9 cellular contexts compared by ENCODE assay signal in genomic region chr11:75337195-75337654, GRCh38. TPM values are rescaled to one million over a fixed set of nuclear protein-coding genes. Genes with fewer than 3 reads are reported as not detected.
DNase-seq lines count a peak whose midpoint lies in the region; ATAC-seq, FAIRE-seq and TF ChIP-seq lines count a peak whose summit lies in the region.
"Had no signal": no experiment of that assay in that cellular context is flagged by ENCODE, and none has a peak within 500 bp of the region (broad histone marks: within the 10 kb centered on the region; RNA-seq: fewer than 3 reads in every experiment).

No MANE protein-coding gene starts in this region.

- no peak overlapping the region for H3K4me2 ChIP-seq in H9 (ENCODE audit: insufficient read depth, insufficient read length, low read length)

- WGBS in small intestine, 3 donors = 24 to 32% (median 31%) methylated on average over 6 of the region's 6 CpGs
- WGBS in H9 (ENCODE audit: extremely low coverage, insufficient read length, low lambda C conversion rate) = no CpG with 5 or more reads among the region's 6 CpGs

- no peaks in the 10 kb centered on the region for H3K27me3 Mint-ChIP-seq in activated CD8-positive, alpha-beta T cell treated with anti-CD3 and anti-CD28 coated beads, Interleukin-2, amount 10 ng/mL, durations not matched to agents 7 days and 5 days (ENCODE audit: low read depth)
- peaks cover 2% of the 10 kb centered on the region for H3K27me3 Mint-ChIP-seq in H9 (ENCODE audit: low read depth)
- H3K27me3 Mint-ChIP-seq in glutamatergic neuron (ENCODE audit: unreplicated experiment) = peaks cover 14% of the 10 kb centered on the region

- peaks cover 2% of the 10 kb centered on the region for H3K9me3 Mint-ChIP-seq in activated CD8-positive, alpha-beta T cell treated with anti-CD3 and anti-CD28 coated beads, Interleukin-2, amount 10 ng/mL, durations not matched to agents 7 days and 5 days (ENCODE audit: insufficient read depth)
- H3K9me3 Mint-ChIP-seq in H9 (0 out of 5 replicates have a peak, but pooled peaks cover 0 to 2% of the 10 kb centered on the region in 2 experiments), glutamatergic neuron (ENCODE audit: unreplicated experiment) (peaks cover 2% of the 10 kb centered on the region)

- H3K14ac ChIP-seq in H9 (ENCODE audit: insufficient read depth, low read length) = no peak overlapping the region

- no peak for ATAC-seq in activated CD8-positive, alpha-beta T cell treated with anti-CD3 and anti-CD28 coated beads, Interleukin-2, amount 10 ng/mL, durations not matched to agents 7 days and 5 days

- no peak overlapping the region for H3T11ph ChIP-seq in H9 (ENCODE audit: low read length)

- peaks cover 87% of the 10 kb centered on the region for H3K4me1 ChIP-seq in left ventricle myocardium inferior
- peaks cover 27 to 42% of the 10 kb centered on the region in 2 donors for H3K4me1 ChIP-seq in small intestine (ENCODE audit: control insufficient read depth in 2 of 2, insufficient read depth in 1 of 2, low read depth in 1 of 2, low read length in 1 of 2)
- peaks cover 10% of the 10 kb centered on the region; the same call in 1 of the 2 replicates for H3K4me1 ChIP-seq in H9 (ENCODE audit: insufficient read depth, low read length)

- FAIRE-seq in small intestine (lab: Jason Lieb, UNC) = no peak

- no peak overlapping the region for H3K4ac ChIP-seq in H9 (ENCODE audit: low read depth, low read length)

- no peaks in the 10 kb centered on the region for H3K36me3 ChIP-seq in left ventricle myocardium inferior
- no peaks in the 10 kb centered on the region for H3K36me3 ChIP-seq in small intestine (ENCODE audit: control insufficient read depth in 2 of 2, insufficient read depth in 2 of 2, low read length in 2 of 2)

- CTCF ChIA-PET in activated CD8-positive, alpha-beta T cell treated with anti-CD3 and anti-CD28 coated beads, Interleukin-2, amount 10 ng/mL, durations not matched to agents 7 days and 5 days (lab: Charles Lee) = interaction anchor here (1.0 to 7.8 kb wide), 4 partner anchors 8 to 57 kb away, joined by 3 to 110 read pairs (median 28); partner anchors contain the start of gene ARRB1

- H3K27ac Mint-ChIP-seq in activated CD8-positive, alpha-beta T cell treated with anti-CD3 and anti-CD28 coated beads, Interleukin-2, amount 10 ng/mL, durations not matched to agents 7 days and 5 days = peak overlapping the region; percentile 10
- H3K27ac Mint-ChIP-seq in H9 (peak overlapping the region in 1 of 3 experiments; percentile 53; a peak in 3 of 7 replicates), glutamatergic neuron (ENCODE audit: unreplicated experiment) (no peak overlapping the region)

- peak; percentile 44 to 65 for DNase-seq in HL-60 (ENCODE audit: low read depth in 1 of 2, low spot score in 1 of 2)
- no peak for DNase-seq in activated CD8-positive, alpha-beta T cell treated with anti-CD3 and anti-CD28 coated beads, Interleukin-2, amount 10 ng/mL, durations not matched to agents 7 days and 5 days
- no peak for DNase-seq in left ventricle myocardium inferior
- peak; percentile 67 for DNase-seq in small intestine
- DNase-seq in NCI-H2029 (lab: John Stamatoyannopoulos, UW) = no peak
- DNase-seq in pons (ENCODE audit: low spot score) = no peak
- no peak for DNase-seq in H9
- no peak for DNase-seq in glutamatergic neuron
- DNase-seq: NCI-H82 had no signal

- no peaks in the 10 kb centered on the region for H4K20me1 ChIP-seq in H9 (ENCODE audit: control insufficient read depth, insufficient read depth, insufficient read length)

- no peak overlapping the region for H3K23ac ChIP-seq in H9 (ENCODE audit: insufficient read length, low read depth, low read length)

- H4K5ac ChIP-seq in H9 (ENCODE audit: insufficient read length, low read depth, low read length) = no peak overlapping the region

- H3K79me1 ChIP-seq in H9 (ENCODE audit: insufficient read depth, low read depth, low read length, poor library complexity, severe bottlenecking) = no peaks in the 10 kb centered on the region

- peaks cover 81% of the 10 kb centered on the region for H3K4me1 Mint-ChIP-seq in activated CD8-positive, alpha-beta T cell treated with anti-CD3 and anti-CD28 coated beads, Interleukin-2, amount 10 ng/mL, durations not matched to agents 7 days and 5 days (ENCODE audit: low read depth)
- H3K4me1 Mint-ChIP-seq in H9 (peaks cover 40 to 76% of the 10 kb centered on the region in 2 experiments), glutamatergic neuron (ENCODE audit: low read depth, unreplicated experiment) (peaks cover 30% of the 10 kb centered on the region)

- H4K8ac ChIP-seq in H9 (replicated peaks; ENCODE audit: insufficient read length, low read depth, low read length) = no peak overlapping the region

- no peak overlapping the region for H2BK20ac ChIP-seq in H9 (ENCODE audit: low read depth, low read length, poor library complexity, severe bottlenecking)

- no peaks in the 10 kb centered on the region for H3K27me3 ChIP-seq in HL-60 (ENCODE audit: insufficient read depth, poor library complexity, severe bottlenecking)
- no peaks in the 10 kb centered on the region for H3K27me3 ChIP-seq in left ventricle myocardium inferior (ENCODE audit: low read depth)
- no peaks in the 10 kb centered on the region for H3K27me3 ChIP-seq in small intestine (ENCODE audit: control insufficient read depth in 2 of 2, insufficient read depth in 2 of 2, low read length in 2 of 2)
- no peaks in the 10 kb centered on the region for H3K27me3 ChIP-seq in H9 (ENCODE audit: insufficient read depth, low read length)

- no peak overlapping the region for H4K91ac ChIP-seq in H9 (ENCODE audit: insufficient read length, low read depth, low read length)

- no peak overlapping the region for H2AFZ ChIP-seq in H9 (ENCODE audit: low read length)

- TF ChIP-seq CTCF in HL-60 (IDR thresholded peaks at IDR 0.05; ENCODE audit: insufficient read depth, low read length) (no peak), left ventricle myocardium inferior (IDR thresholded peaks at IDR 0.05; ENCODE audit: borderline replicate concordance) (no peak), H9 (conservative IDR thresholded peaks at IDR 0.05) (no peak), glutamatergic neuron (IDR thresholded peaks at IDR 0.05; ENCODE audit: partially characterized antibody, unreplicated experiment) (no peak)

- H3K4me3 Mint-ChIP-seq in activated CD8-positive, alpha-beta T cell treated with anti-CD3 and anti-CD28 coated beads, Interleukin-2, amount 10 ng/mL, durations not matched to agents 7 days and 5 days = no peak overlapping the region
- H3K4me3 Mint-ChIP-seq in H9 (no peak overlapping the region; a peak in 1 of 5 replicates), glutamatergic neuron (ENCODE audit: unreplicated experiment) (no peak overlapping the region)

- H2AK5ac ChIP-seq in H9 (ENCODE audit: insufficient read length, low read length) = no peak overlapping the region

- peaks cover 48% of the 10 kb centered on the region for H3K36me3 Mint-ChIP-seq in activated CD8-positive, alpha-beta T cell treated with anti-CD3 and anti-CD28 coated beads, Interleukin-2, amount 10 ng/mL, durations not matched to agents 7 days and 5 days (ENCODE audit: low read depth)
- H3K36me3 Mint-ChIP-seq in H9 (ENCODE audit: insufficient read depth in 1 of 3, low read depth in 3 of 3) = peaks cover 0 to 2% (median 0%) of the 10 kb centered on the region in 3 experiments; a peak in 1 of 7 replicates
- peaks cover under 1% of the 10 kb centered on the region for H3K36me3 Mint-ChIP-seq in glutamatergic neuron (ENCODE audit: unreplicated experiment)

- no peak overlapping the region for H2BK5ac ChIP-seq in H9 (ENCODE audit: insufficient read length, low read length)

- no peak overlapping the region for H3K9ac ChIP-seq in H9 (ENCODE audit: extremely low read depth, insufficient read length, low read length)

- intact Hi-C loops in left ventricle myocardium inferior (cut with micrococcal nuclease) = loop anchor here (10.0 kb wide), 1 partner anchor 52 kb away; no protein-coding TSS in a partner anchor

- H3K27ac ChIP-seq in HL-60 (replicated peaks) = peak overlapping the region; percentile 60
- H3K27ac ChIP-seq in left ventricle myocardium inferior (replicated peaks) = peak overlapping the region; percentile 94
- H3K27ac ChIP-seq in small intestine (ENCODE audit: low read depth in 1 of 2, low read length in 1 of 2) = peak overlapping the region in 1 of 2 donors; percentile 69
- no peak overlapping the region for H3K27ac ChIP-seq in H9 (ENCODE audit: insufficient read length, low read depth, low read length)

- POLR2A ChIA-PET in activated CD8-positive, alpha-beta T cell treated with anti-CD3 and anti-CD28 coated beads, Interleukin-2, amount 10 ng/mL, durations not matched to agents 7 days and 5 days (lab: Charles Lee) = interaction anchor here (1.8 kb wide), 1 partner anchor 8 kb away, joined by 4 read pairs; no protein-coding TSS in a partner anchor

- H3K4me3 ChIP-seq in HL-60 (replicated peaks; ENCODE audit: insufficient read depth, low read length) (no peak overlapping the region), left ventricle myocardium inferior (no peak overlapping the region), small intestine (ENCODE audit: low read depth in 1 of 2, low read length in 2 of 2) (no peak overlapping the region)

- no peak overlapping the region for H3K56ac ChIP-seq in H9 (ENCODE audit: insufficient read length, low read depth, low read length)

- no peak overlapping the region for H3K18ac ChIP-seq in H9 (ENCODE audit: insufficient read length, low read depth, low read length)

- H3K79me2 ChIP-seq in H9 (ENCODE audit: insufficient read depth, low read length) = no peaks in the 10 kb centered on the region

- H2BK15ac ChIP-seq in H9 (ENCODE audit: low read depth, low read length) = no peak overlapping the region

- H2BK12ac ChIP-seq in H9 (ENCODE audit: insufficient read length, low read depth, low read length) = no peak overlapping the region

- no peaks in the 10 kb centered on the region for H3K23me2 ChIP-seq in H9 (ENCODE audit: insufficient read length, low read depth, low read length, poor library complexity, severe bottlenecking)

- no peak overlapping the region for H2BK120ac ChIP-seq in H9 (ENCODE audit: low read depth, low read length, poor library complexity, severe bottlenecking)

- no peaks in the 10 kb centered on the region for H3K9me3 ChIP-seq in left ventricle myocardium inferior (replicated peaks)
- no peaks in the 10 kb centered on the region for H3K9me3 ChIP-seq in small intestine (ENCODE audit: control insufficient read depth, low read depth)
- no peaks in the 10 kb centered on the region for H3K9me3 ChIP-seq in H9 (ENCODE audit: control insufficient read depth, low read depth, low read length)

RNA-seq across cellular contexts. Expression of gene ARRB1, which starts 14.2 kb away (rescaled TPM):
- total RNA-seq in activated CD8-positive, alpha-beta T cell treated with anti-CD3 and anti-CD28 coated beads, Interleukin-2, amount 10 ng/mL, durations not matched to agents 7 days and 5 days = 10 to 100 TPM; 69.4 to 82.6 TPM
- total RNA-seq in left ventricle myocardium inferior = 25.9 TPM
- 10 to 100 TPM; 20.0 to 41.5 (median 28.2) TPM for polyA plus RNA-seq in small intestine
- 20.6 and 22.1 TPM in 2 replicates for total RNA-seq in H9 (2021)
- total RNA-seq in glutamatergic neuron (ENCODE audit: unreplicated experiment) = 38.0 TPM

Comparison
In these comparisons a context has a peak if more than half of its experiments do, and no peak if none do; other contexts are left out.
1. DNase-seq: peak in HL-60 (2 of 2) and small intestine (single experiment); none in activated CD8-positive, alpha-beta T cell treated with anti-CD3 and anti-CD28 coated beads, Interleukin-2, amount 10 ng/mL, durations not matched to agents 7 days and 5 days (single experiment), left ventricle myocardium inferior (single experiment), NCI-H2029 (single experiment), pons (single experiment), H9 (single experiment) and glutamatergic neuron (single experiment).